Comparison of ENCODE assay signal across 1 cellular context in genomic region chr17:34980681-34981537, GRCh38.
TF ChIP-seq lines count a peak whose summit lies in the region.

No MANE protein-coding gene starts in this region.

TF ChIP-seq in HepG2, 621 proteins besides CTCF, POLR2A, EP300 and RAD21 (continued from another document and continues in another):
- TF ChIP-seq ARID4A (CRISPR knock-in tag; IDR thresholded peaks at IDR 0.05; ENCODE audit: borderline replicate concordance), result peak; percentile 64
- no peak for TF ChIP-seq DBP (CRISPR knock-in tag; IDR thresholded peaks at IDR 0.05; ENCODE audit: not compliant biosample characterization)
- no peak for TF ChIP-seq KAT8 (CRISPR knock-in tag; IDR thresholded peaks at IDR 0.05)
- TF ChIP-seq ZNF225 (CRISPR knock-in tag; IDR thresholded peaks at IDR 0.05), result no peak
- TF ChIP-seq GLMP (CRISPR knock-in tag; IDR thresholded peaks at IDR 0.05; ENCODE audit: borderline replicate concordance), result no peak
- no peak for TF ChIP-seq PAXIP1 (CRISPR knock-in tag; conservative IDR thresholded peaks at IDR 0.05)
- TF ChIP-seq CCAR2 (optimal IDR thresholded peaks at IDR 0.05; ENCODE audit: low read depth, low read length), result no peak
- no peak for TF ChIP-seq ZBTB40 (IDR thresholded peaks at IDR 0.05)
- TF ChIP-seq ZBTB40 (CRISPR knock-in tag; IDR thresholded peaks at IDR 0.05), result peak; percentile 28
- no peak for TF ChIP-seq ETV6 (CRISPR knock-in tag; conservative IDR thresholded peaks at IDR 0.05)
- TF ChIP-seq CSRNP2 (CRISPR knock-in tag; conservative IDR thresholded peaks at IDR 0.05; ENCODE audit: low read depth), result peak; percentile 16; the same call in 1 of the 2 replicates
- TF ChIP-seq ZBTB7A (CRISPR knock-in tag; IDR thresholded peaks at IDR 0.05), result peak; percentile 67; the same call in 1 of the 2 replicates
- peak; percentile 73; the same call in 1 of the 2 replicates for TF ChIP-seq SIX1 (CRISPR knock-in tag; IDR thresholded peaks at IDR 0.05; ENCODE audit: borderline replicate concordance)
- 0 out of 2 replicates have a peak, but pooled peaks have one; percentile 21 for TF ChIP-seq ARNT2 (CRISPR knock-in tag; IDR thresholded peaks at IDR 0.05; ENCODE audit: low read depth)
- TF ChIP-seq THAP11 (CRISPR knock-in tag; IDR thresholded peaks at IDR 0.05), result peak; percentile 22; the same call in 1 of the 2 replicates
- TF ChIP-seq TBL1XR1 (IDR thresholded peaks at IDR 0.05; ENCODE audit: borderline replicate concordance, low read length, partially characterized antibody), result no peak
- TF ChIP-seq TEAD2 (CRISPR knock-in tag; IDR thresholded peaks at IDR 0.05), result no peak
- peak; percentile 10; the same call in 1 of the 2 replicates for TF ChIP-seq BORCS8-MEF2B (CRISPR knock-in tag; IDR thresholded peaks at IDR 0.05)
- no peak for TF ChIP-seq ZBTB3 (CRISPR knock-in tag; IDR thresholded peaks at IDR 0.05; ENCODE audit: borderline replicate concordance, low read depth)
- TF ChIP-seq ZNF101 (CRISPR knock-in tag; IDR thresholded peaks at IDR 0.05; ENCODE audit: borderline replicate concordance, low read depth), result no peak
- TF ChIP-seq ZFP36L1 (CRISPR knock-in tag; IDR thresholded peaks at IDR 0.05), result 0 out of 2 replicates have a peak, but pooled peaks have one; percentile 60
- 0 out of 2 replicates have a peak, but pooled peaks have one; percentile 15 for TF ChIP-seq ZMYM4 (CRISPR knock-in tag; IDR thresholded peaks at IDR 0.05)
- TF ChIP-seq ZNF317 (CRISPR knock-in tag; IDR thresholded peaks at IDR 0.05), result 0 out of 2 replicates have a peak, but pooled peaks have one; percentile 23
- TF ChIP-seq AHDC1 (CRISPR knock-in tag; IDR thresholded peaks at IDR 0.05; ENCODE audit: borderline replicate concordance), result 0 out of 2 replicates have a peak, but pooled peaks have one; percentile 30
- no peak for TF ChIP-seq ARID2 (CRISPR knock-in tag; IDR thresholded peaks at IDR 0.05; ENCODE audit: borderline replicate concordance)
- TF ChIP-seq DNMT3B (CRISPR knock-in tag; conservative IDR thresholded peaks at IDR 0.05), result peak; percentile 85; the same call in 1 of the 2 replicates
